Comparison of ENCODE assay signal across 1 cellular context in the genomic region with DNA sequence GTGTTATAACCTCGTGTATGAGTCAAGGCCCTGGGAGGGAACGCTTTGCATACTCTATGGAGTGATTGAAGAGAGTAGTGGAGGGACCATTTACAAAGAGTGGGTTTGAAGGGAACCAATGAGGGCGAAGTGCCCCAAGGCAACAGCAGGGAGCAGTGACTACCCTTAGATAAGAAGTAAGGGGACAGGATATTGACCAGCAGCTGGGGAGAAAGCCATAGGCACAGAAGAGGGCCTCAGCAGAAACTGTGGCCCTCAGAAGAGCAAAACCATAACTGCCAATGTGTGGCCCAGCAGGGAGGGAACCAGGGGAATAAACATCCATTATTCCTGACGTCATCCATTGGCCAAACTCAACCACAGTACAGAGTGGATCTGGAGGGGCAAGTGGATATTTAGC.
TF ChIP-seq lines count a peak whose summit lies in the region.

No MANE protein-coding gene starts in this region.

TF ChIP-seq in GM23338, 12 proteins besides CTCF, POLR2A, EP300 and RAD21 (continued from another document):
- TF ChIP-seq, protein P1, sequence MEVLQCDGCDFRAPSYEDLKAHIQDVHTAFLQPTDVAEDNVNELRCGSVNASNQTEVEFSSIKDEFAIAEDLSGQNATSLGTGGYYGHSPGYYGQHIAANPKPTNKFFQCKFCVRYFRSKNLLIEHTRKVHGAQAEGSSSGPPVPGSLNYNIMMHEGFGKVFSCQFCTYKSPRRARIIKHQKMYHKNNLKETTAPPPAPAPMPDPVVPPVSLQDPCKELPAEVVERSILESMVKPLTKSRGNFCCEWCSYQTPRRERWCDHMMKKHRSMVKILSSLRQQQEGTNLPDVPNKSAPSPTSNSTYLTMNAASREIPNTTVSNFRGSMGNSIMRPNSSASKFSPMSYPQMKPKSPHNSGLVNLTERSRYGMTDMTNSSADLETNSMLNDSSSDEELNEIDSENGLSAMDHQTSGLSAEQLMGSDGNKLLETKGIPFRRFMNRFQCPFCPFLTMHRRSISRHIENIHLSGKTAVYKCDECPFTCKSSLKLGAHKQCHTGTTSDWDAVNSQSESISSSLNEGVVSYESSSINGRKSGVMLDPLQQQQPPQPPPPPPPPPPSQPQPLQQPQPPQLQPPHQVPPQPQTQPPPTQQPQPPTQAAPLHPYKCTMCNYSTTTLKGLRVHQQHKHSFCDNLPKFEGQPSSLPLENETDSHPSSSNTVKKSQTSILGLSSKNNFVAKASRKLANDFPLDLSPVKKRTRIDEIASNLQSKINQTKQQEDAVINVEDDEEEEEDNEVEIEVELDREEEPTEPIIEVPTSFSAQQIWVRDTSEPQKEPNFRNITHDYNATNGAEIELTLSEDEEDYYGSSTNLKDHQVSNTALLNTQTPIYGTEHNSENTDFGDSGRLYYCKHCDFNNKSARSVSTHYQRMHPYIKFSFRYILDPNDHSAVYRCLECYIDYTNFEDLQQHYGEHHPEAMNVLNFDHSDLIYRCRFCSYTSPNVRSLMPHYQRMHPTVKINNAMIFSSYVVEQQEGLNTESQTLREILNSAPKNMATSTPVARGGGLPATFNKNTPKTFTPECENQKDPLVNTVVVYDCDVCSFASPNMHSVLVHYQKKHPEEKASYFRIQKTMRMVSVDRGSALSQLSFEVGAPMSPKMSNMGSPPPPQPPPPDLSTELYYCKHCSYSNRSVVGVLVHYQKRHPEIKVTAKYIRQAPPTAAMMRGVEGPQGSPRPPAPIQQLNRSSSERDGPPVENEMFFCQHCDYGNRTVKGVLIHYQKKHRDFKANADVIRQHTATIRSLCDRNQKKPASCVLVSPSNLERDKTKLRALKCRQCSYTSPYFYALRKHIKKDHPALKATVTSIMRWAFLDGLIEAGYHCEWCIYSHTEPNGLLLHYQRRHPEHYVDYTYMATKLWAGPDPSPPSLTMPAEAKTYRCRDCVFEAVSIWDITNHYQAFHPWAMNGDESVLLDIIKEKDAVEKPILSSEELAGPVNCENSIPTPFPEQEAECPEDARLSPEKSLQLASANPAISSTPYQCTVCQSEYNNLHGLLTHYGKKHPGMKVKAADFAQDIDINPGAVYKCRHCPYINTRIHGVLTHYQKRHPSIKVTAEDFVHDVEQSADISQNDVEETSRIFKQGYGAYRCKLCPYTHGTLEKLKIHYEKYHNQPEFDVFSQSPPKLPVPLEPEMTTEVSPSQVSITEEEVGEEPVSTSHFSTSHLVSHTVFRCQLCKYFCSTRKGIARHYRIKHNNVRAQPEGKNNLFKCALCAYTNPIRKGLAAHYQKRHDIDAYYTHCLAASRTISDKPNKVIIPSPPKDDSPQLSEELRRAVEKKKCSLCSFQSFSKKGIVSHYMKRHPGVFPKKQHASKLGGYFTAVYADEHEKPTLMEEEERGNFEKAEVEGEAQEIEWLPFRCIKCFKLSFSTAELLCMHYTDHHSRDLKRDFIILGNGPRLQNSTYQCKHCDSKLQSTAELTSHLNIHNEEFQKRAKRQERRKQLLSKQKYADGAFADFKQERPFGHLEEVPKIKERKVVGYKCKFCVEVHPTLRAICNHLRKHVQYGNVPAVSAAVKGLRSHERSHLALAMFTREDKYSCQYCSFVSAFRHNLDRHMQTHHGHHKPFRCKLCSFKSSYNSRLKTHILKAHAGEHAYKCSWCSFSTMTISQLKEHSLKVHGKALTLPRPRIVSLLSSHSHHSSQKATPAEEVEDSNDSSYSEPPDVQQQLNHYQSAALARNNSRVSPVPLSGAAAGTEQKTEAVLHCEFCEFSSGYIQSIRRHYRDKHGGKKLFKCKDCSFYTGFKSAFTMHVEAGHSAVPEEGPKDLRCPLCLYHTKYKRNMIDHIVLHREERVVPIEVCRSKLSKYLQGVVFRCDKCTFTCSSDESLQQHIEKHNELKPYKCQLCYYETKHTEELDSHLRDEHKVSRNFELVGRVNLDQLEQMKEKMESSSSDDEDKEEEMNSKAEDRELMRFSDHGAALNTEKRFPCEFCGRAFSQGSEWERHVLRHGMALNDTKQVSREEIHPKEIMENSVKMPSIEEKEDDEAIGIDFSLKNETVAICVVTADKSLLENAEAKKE (CRISPR knock-in tag; IDR thresholded peaks at IDR 0.05) = no peak
- TF ChIP-seq CREB1 (CRISPR knock-in tag; IDR thresholded peaks at IDR 0.05; ENCODE audit: low read depth) (no peak), STAT1 (IDR thresholded peaks at IDR 0.05; ENCODE audit: unreplicated experiment) (no peak), JUNB (IDR thresholded peaks at IDR 0.05; ENCODE audit: unreplicated experiment) (no peak)
